Comparison of ENCODE assay signal across 22 cellular contexts in genomic region chr19:34513767-34514166, GRCh38.
"Had no signal": no experiment of that assay in that cellular context is flagged by ENCODE, and none has a peak within 500 bp of the region (broad histone marks: within the 10 kb centered on the region; RNA-seq: fewer than 3 reads in every experiment).

No MANE protein-coding gene starts in this region.

- H3K36me3 ChIP-seq: colonic mucosa, esophagus squamous epithelium, gastrocnemius medialis, heart right ventricle, left lung, lower lobe of right lung had no signal

- H3K9me3 ChIP-seq: colonic mucosa, gastrocnemius medialis, lower lobe of right lung had no signal

- H3K4me3 ChIP-seq: colonic mucosa, esophagus squamous epithelium, gastrocnemius medialis, heart right ventricle, left lung, lower lobe of right lung had no signal

- DNase-seq: colonic mucosa; cortex of kidney; effector CD8-positive, alpha-beta T cell; effector memory CD8-positive, alpha-beta T cell; endodermal cell; erythroblast; esophagus squamous epithelium; foreskin fibroblast; foreskin melanocyte; gastrocnemius medialis; glutamatergic neuron; head of caudate nucleus; heart right ventricle; hippocampal formation; left cardiac atrium; left lung; left ventricle myocardium superior; lower lobe of right lung; mesenchymal stem cell; midbrain; naive B cell had no signal

- H3K27ac ChIP-seq: colonic mucosa, epithelial cell of prostate, esophagus squamous epithelium, gastrocnemius medialis, heart right ventricle, left lung, lower lobe of right lung had no signal

- H3K27me3 ChIP-seq: colonic mucosa, left lung had no signal

- ATAC-seq: effector memory CD8-positive, alpha-beta T cell; gastrocnemius medialis; left cardiac atrium; left lung; left ventricle myocardium superior had no signal

- H3K4me1 ChIP-seq: colonic mucosa, esophagus squamous epithelium, gastrocnemius medialis, left lung, lower lobe of right lung had no signal
